1 cellular context compared by ENCODE assay signal in the genomic region with DNA sequence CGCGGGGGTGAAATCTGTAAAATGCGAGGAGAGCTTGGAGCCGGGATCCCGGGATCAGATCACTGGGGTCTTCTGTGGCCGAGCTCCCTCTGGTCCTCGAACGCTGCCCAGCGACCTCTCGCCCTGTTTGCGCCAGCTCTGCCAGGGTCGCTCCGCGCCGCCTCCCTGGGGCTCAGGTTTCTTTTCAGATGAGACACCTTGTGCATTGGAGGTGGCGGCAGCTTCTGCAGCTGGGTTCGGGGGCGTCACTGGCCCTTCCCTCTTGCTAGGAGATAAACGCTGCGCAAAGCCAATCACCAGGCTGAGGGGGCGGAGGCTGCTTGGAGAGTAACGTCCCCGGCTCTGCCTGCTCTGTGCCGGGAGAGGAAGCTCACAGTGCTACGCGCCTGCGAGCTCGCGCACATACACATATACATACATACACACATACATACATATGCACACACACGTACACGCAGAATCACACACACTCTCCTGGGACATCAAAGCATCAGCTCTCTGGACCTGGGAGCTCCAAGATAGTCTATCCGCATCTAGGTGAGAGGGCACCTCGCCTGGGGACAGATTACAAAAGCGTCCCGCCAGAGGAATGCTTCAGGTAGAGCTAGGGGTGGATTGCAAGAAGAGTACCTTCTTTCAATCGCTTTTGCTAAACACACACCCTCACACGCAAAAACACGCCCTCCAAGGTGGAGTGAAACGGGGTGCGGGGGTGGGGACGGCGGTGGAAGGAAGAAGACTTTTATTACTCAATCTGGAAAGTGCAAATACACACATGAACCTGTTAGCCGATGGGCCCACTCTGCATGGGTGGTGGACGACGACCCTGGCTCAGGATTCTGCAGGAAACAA.
A peak's percentile ranks its signal among the peaks of the same experiment; 100 is the strongest.
TF ChIP-seq lines count a peak whose summit lies in the region.

A gene with protein sequence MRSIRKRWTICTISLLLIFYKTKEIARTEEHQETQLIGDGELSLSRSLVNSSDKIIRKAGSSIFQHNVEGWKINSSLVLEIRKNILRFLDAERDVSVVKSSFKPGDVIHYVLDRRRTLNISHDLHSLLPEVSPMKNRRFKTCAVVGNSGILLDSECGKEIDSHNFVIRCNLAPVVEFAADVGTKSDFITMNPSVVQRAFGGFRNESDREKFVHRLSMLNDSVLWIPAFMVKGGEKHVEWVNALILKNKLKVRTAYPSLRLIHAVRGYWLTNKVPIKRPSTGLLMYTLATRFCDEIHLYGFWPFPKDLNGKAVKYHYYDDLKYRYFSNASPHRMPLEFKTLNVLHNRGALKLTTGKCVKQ (minus strand): TSS at position 247 of the 852 bp plus-strand sequence. CDS start 327 bp downstream, outside the sequence.

TF ChIP-seq in K562, 482 proteins besides CTCF, POLR2A, EP300 and RAD21 (continued from another document):
- TF ChIP-seq, protein P1, sequence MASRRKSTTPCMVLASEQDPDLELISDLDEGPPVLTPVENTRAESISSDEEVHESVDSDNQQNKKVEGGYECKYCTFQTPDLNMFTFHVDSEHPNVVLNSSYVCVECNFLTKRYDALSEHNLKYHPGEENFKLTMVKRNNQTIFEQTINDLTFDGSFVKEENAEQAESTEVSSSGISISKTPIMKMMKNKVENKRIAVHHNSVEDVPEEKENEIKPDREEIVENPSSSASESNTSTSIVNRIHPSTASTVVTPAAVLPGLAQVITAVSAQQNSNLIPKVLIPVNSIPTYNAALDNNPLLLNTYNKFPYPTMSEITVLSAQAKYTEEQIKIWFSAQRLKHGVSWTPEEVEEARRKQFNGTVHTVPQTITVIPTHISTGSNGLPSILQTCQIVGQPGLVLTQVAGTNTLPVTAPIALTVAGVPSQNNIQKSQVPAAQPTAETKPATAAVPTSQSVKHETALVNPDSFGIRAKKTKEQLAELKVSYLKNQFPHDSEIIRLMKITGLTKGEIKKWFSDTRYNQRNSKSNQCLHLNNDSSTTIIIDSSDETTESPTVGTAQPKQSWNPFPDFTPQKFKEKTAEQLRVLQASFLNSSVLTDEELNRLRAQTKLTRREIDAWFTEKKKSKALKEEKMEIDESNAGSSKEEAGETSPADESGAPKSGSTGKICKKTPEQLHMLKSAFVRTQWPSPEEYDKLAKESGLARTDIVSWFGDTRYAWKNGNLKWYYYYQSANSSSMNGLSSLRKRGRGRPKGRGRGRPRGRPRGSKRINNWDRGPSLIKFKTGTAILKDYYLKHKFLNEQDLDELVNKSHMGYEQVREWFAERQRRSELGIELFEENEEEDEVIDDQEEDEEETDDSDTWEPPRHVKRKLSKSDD (conservative IDR thresholded peaks at IDR 0.05; ENCODE audit: low read length) = no peak
- TF ChIP-seq, protein P2, sequence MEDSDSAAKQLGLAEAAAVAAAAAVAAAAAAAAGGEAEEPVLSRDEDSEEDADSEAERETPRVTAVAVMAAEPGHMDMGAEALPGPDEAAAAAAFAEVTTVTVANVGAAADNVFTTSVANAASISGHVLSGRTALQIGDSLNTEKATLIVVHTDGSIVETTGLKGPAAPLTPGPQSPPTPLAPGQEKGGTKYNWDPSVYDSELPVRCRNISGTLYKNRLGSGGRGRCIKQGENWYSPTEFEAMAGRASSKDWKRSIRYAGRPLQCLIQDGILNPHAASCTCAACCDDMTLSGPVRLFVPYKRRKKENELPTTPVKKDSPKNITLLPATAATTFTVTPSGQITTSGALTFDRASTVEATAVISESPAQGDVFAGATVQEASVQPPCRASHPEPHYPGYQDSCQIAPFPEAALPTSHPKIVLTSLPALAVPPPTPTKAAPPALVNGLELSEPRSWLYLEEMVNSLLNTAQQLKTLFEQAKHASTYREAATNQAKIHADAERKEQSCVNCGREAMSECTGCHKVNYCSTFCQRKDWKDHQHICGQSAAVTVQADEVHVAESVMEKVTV (CRISPR knock-in tag; IDR thresholded peaks at IDR 0.05) = no peak
- TF ChIP-seq, protein P3, sequence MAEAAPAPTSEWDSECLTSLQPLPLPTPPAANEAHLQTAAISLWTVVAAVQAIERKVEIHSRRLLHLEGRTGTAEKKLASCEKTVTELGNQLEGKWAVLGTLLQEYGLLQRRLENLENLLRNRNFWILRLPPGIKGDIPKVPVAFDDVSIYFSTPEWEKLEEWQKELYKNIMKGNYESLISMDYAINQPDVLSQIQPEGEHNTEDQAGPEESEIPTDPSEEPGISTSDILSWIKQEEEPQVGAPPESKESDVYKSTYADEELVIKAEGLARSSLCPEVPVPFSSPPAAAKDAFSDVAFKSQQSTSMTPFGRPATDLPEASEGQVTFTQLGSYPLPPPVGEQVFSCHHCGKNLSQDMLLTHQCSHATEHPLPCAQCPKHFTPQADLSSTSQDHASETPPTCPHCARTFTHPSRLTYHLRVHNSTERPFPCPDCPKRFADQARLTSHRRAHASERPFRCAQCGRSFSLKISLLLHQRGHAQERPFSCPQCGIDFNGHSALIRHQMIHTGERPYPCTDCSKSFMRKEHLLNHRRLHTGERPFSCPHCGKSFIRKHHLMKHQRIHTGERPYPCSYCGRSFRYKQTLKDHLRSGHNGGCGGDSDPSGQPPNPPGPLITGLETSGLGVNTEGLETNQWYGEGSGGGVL (CRISPR knock-in tag; IDR thresholded peaks at IDR 0.05) = no peak
- no peak for TF ChIP-seq ELF4 (CRISPR knock-in tag; IDR thresholded peaks at IDR 0.05)
- no peak for TF ChIP-seq ZNF282 (CRISPR knock-in tag; IDR thresholded peaks at IDR 0.05)
- no peak for TF ChIP-seq ETV6 (IDR thresholded peaks at IDR 0.05; ENCODE audit: borderline replicate concordance in 1 of 2, low read depth in 2 of 2, low read length in 1 of 2)
- TF ChIP-seq ETV6 (CRISPR knock-in tag; IDR thresholded peaks at IDR 0.05; ENCODE audit: borderline replicate concordance) = no peak
- TF ChIP-seq KDM1A (IDR thresholded peaks at IDR 0.05) = 0 out of 4 replicates have a peak, but pooled peaks of 1 of the 2 experiments have one; percentile 16
- peak; percentile 26 for TF ChIP-seq NFYB (IDR thresholded peaks at IDR 0.05; ENCODE audit: extremely low read depth, insufficient read length)
- TF ChIP-seq NCOA1 (IDR thresholded peaks at IDR 0.05; ENCODE audit: low read depth) = no peak
- TF ChIP-seq POLR2G (IDR thresholded peaks at IDR 0.05; ENCODE audit: low read depth, low read length) = peak; percentile 58
- peak; percentile 47; the same call in 1 of the 2 replicates for TF ChIP-seq SUPT5H (IDR thresholded peaks at IDR 0.05)
- TF ChIP-seq NRF1 (conservative IDR thresholded peaks at IDR 0.05 in 1 of 2, IDR thresholded peaks at IDR 0.05 in 1 of 2) = peak; percentile 57 to 66; a peak in 3 of 4 replicates
- peak; percentile 15 for TF ChIP-seq TAF1 (IDR thresholded peaks at IDR 0.05; ENCODE audit: control insufficient read depth, extremely low read depth, insufficient read depth, low read length, severe bottlenecking)
- no peak for TF ChIP-seq MTA2 (IDR thresholded peaks at IDR 0.05; ENCODE audit: low read depth)
- TF ChIP-seq RNF2 (IDR thresholded peaks at IDR 0.05) = no peak
- TF ChIP-seq, protein P4, sequence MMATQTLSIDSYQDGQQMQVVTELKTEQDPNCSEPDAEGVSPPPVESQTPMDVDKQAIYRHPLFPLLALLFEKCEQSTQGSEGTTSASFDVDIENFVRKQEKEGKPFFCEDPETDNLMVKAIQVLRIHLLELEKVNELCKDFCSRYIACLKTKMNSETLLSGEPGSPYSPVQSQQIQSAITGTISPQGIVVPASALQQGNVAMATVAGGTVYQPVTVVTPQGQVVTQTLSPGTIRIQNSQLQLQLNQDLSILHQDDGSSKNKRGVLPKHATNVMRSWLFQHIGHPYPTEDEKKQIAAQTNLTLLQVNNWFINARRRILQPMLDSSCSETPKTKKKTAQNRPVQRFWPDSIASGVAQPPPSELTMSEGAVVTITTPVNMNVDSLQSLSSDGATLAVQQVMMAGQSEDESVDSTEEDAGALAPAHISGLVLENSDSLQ (IDR thresholded peaks at IDR 0.05) = peak; percentile 65
- TF ChIP-seq TBL1XR1 (IDR thresholded peaks at IDR 0.05; ENCODE audit: low read length in 2 of 2) = no peak
- no peak for TF ChIP-seq ZFP36 (IDR thresholded peaks at IDR 0.05; ENCODE audit: low read depth, low read length, partially characterized antibody)
- TF ChIP-seq JUN (IDR thresholded peaks at IDR 0.05; ENCODE audit: borderline replicate concordance, low read depth, low read length) = no peak
- no peak for TF ChIP-seq JUN (CRISPR knock-in tag; IDR thresholded peaks at IDR 0.05; ENCODE audit: borderline replicate concordance)
